In genomic region chr10:35234073-35234472, GRCh38 we compare ENCODE assay signal across 3 cellular contexts.
"Had no signal": no experiment of that assay in that cellular context is flagged by ENCODE, and none has a peak within 500 bp of the region (broad histone marks: within the 10 kb centered on the region; RNA-seq: fewer than 3 reads in every experiment).

No MANE protein-coding gene starts in this region.

- DNase-seq: GDM1, GF-D8 had no signal

- H3K4me3 ChIP-seq: GM12878 had no signal
